In the genomic region with DNA sequence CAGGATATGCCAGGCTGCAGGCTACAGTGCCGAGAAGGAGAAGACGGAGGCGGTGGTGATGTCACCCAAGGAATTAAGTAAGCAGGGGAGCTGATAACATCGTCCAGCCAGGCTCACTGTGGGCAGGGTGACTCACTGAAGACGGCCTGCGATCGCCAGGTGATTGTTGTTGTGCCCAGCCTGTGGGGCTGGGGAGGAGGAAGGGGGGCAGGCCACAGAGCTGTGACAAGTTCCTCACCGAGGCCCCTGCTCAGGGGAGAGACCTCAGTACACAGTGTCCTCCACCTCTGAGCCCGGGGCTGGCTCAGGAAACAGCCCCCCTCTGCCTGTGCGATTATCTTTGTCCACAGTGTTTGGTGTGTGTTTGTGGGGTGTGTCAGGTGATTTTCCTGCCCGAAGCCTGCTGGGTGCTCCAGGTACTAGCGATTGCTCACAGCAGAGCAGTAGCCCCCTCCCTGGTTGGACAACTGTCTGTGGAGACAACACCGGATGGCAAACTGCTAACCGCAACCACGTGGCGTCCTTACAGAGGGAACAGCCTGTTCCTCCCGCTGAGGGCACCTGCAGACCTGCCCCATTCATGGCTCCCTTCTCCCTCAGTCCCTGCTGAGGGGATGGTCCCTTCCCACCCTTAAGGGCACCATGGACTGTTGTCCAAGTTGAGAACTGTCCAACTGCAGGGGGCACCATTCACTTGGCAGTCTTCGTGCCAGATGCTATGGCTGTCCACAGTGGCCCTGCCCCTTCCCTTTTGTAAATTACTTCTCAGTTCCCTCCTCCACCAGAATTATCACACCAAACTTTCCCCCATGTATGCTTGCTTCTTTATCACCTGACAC, we compare ENCODE assay signal across 1 cellular context.
TF ChIP-seq lines count a peak whose summit lies in the region.

No MANE protein-coding gene starts in this region.

TF ChIP-seq in HepG2, 621 proteins besides CTCF, POLR2A, EP300 and RAD21 (continued from another document and continues in another):
- TF ChIP-seq, protein P1, sequence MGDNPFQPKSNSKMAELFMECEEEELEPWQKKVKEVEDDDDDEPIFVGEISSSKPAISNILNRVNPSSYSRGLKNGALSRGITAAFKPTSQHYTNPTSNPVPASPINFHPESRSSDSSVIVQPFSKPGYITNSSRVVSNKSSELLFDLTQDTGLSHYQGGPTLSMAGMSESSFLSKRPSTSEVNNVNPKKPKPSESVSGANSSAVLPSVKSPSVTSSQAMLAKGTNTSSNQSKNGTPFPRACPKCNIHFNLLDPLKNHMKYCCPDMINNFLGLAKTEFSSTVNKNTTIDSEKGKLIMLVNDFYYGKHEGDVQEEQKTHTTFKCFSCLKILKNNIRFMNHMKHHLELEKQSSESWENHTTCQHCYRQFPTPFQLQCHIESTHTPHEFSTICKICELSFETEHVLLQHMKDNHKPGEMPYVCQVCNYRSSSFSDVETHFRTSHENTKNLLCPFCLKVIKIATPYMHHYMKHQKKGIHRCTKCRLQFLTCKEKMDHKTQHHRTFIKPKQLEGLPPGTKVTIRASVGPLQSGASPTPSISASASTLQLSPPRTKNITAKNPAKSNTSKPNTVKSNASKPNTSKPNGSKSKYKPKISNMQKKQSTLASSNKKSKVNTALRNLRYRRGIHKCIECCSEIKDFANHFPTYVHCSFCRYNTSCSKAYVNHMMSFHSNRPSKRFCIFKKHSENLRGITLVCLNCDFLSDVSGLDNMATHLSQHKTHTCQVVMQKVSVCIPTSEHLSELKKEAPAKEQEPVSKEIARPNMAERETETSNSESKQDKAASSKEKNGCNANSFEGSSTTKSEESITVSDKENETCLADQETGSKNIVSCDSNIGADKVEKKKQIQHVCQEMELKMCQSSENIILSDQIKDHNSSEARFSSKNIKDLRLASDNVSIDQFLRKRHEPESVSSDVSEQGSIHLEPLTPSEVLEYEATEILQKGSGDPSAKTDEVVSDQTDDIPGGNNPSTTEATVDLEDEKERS (CRISPR knock-in tag; IDR thresholded peaks at IDR 0.05): no peak
- TF ChIP-seq ZNF143 (CRISPR knock-in tag; IDR thresholded peaks at IDR 0.05) (0 out of 2 replicates have a peak, but pooled peaks have one; percentile 57), KDM1A (CRISPR knock-in tag; IDR thresholded peaks at IDR 0.05) (peak; percentile 82; the same call in 1 of the 2 replicates), ZSCAN25 (CRISPR knock-in tag; IDR thresholded peaks at IDR 0.05) (peak; percentile 89), HOXA3 (CRISPR knock-in tag; IDR thresholded peaks at IDR 0.05) (peak; percentile 72), ZBTB7B (CRISPR knock-in tag; IDR thresholded peaks at IDR 0.05) (peak; percentile 90), ZNF34 (CRISPR knock-in tag; IDR thresholded peaks at IDR 0.05; ENCODE audit: borderline replicate concordance) (0 out of 2 replicates have a peak, but pooled peaks have one; percentile 3), PITX1 (CRISPR knock-in tag; IDR thresholded peaks at IDR 0.05) (peak; percentile 59; the same call in 1 of the 2 replicates), FOXC1 (CRISPR knock-in tag; IDR thresholded peaks at IDR 0.05; ENCODE audit: borderline replicate concordance) (no peak; the same call in 1 of the 2 replicates), NONO (IDR thresholded peaks at IDR 0.05) (no peak), NONO (CRISPR knock-in tag; conservative IDR thresholded peaks at IDR 0.05) (peak; percentile 84; the same call in 1 of the 2 replicates), PLRG1 (conservative IDR thresholded peaks at IDR 0.05) (no peak), ZNF224 (CRISPR knock-in tag; IDR thresholded peaks at IDR 0.05) (no peak), PAX8 (CRISPR knock-in tag; IDR thresholded peaks at IDR 0.05; ENCODE audit: borderline replicate concordance) (no peak), GTF2F1 (IDR thresholded peaks at IDR 0.05; ENCODE audit: low read length) (no peak), ZNF20 (CRISPR knock-in tag; IDR thresholded peaks at IDR 0.05) (no peak)
- TF ChIP-seq, protein P2, sequence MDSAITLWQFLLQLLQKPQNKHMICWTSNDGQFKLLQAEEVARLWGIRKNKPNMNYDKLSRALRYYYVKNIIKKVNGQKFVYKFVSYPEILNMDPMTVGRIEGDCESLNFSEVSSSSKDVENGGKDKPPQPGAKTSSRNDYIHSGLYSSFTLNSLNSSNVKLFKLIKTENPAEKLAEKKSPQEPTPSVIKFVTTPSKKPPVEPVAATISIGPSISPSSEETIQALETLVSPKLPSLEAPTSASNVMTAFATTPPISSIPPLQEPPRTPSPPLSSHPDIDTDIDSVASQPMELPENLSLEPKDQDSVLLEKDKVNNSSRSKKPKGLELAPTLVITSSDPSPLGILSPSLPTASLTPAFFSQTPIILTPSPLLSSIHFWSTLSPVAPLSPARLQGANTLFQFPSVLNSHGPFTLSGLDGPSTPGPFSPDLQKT (CRISPR knock-in tag; IDR thresholded peaks at IDR 0.05; ENCODE audit: borderline replicate concordance): no peak
- TF ChIP-seq, protein P3, sequence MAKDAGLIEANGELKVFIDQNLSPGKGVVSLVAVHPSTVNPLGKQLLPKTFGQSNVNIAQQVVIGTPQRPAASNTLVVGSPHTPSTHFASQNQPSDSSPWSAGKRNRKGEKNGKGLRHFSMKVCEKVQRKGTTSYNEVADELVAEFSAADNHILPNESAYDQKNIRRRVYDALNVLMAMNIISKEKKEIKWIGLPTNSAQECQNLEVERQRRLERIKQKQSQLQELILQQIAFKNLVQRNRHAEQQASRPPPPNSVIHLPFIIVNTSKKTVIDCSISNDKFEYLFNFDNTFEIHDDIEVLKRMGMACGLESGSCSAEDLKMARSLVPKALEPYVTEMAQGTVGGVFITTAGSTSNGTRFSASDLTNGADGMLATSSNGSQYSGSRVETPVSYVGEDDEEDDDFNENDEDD (CRISPR knock-in tag; IDR thresholded peaks at IDR 0.05; ENCODE audit: borderline replicate concordance): peak; percentile 68; the same call in 1 of the 2 replicates
- TF ChIP-seq, protein P4, sequence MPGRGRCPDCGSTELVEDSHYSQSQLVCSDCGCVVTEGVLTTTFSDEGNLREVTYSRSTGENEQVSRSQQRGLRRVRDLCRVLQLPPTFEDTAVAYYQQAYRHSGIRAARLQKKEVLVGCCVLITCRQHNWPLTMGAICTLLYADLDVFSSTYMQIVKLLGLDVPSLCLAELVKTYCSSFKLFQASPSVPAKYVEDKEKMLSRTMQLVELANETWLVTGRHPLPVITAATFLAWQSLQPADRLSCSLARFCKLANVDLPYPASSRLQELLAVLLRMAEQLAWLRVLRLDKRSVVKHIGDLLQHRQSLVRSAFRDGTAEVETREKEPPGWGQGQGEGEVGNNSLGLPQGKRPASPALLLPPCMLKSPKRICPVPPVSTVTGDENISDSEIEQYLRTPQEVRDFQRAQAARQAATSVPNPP (CRISPR knock-in tag; IDR thresholded peaks at IDR 0.05): no peak
- TF ChIP-seq, protein P5, sequence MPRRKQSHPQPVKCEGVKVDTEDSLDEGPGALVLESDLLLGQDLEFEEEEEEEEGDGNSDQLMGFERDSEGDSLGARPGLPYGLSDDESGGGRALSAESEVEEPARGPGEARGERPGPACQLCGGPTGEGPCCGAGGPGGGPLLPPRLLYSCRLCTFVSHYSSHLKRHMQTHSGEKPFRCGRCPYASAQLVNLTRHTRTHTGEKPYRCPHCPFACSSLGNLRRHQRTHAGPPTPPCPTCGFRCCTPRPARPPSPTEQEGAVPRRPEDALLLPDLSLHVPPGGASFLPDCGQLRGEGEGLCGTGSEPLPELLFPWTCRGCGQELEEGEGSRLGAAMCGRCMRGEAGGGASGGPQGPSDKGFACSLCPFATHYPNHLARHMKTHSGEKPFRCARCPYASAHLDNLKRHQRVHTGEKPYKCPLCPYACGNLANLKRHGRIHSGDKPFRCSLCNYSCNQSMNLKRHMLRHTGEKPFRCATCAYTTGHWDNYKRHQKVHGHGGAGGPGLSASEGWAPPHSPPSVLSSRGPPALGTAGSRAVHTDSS (CRISPR knock-in tag; conservative IDR thresholded peaks at IDR 0.05): no peak; the same call in 1 of the 2 replicates
- TF ChIP-seq, protein P6, sequence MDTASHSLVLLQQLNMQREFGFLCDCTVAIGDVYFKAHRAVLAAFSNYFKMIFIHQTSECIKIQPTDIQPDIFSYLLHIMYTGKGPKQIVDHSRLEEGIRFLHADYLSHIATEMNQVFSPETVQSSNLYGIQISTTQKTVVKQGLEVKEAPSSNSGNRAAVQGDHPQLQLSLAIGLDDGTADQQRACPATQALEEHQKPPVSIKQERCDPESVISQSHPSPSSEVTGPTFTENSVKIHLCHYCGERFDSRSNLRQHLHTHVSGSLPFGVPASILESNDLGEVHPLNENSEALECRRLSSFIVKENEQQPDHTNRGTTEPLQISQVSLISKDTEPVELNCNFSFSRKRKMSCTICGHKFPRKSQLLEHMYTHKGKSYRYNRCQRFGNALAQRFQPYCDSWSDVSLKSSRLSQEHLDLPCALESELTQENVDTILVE (CRISPR knock-in tag; IDR thresholded peaks at IDR 0.05): peak; percentile 31; the same call in 1 of the 2 replicates
- TF ChIP-seq, protein P7, sequence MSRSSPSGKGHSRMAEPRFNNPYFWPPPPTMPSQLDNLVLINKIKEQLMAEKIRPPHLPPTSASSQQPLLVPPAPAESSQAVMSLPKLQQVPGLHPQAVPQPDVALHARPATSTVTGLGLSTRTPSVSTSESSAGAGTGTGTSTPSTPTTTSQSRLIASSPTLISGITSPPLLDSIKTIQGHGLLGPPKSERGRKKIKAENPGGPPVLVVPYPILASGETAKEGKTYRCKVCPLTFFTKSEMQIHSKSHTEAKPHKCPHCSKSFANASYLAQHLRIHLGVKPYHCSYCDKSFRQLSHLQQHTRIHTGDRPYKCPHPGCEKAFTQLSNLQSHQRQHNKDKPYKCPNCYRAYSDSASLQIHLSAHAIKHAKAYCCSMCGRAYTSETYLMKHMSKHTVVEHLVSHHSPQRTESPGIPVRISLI (CRISPR knock-in tag; IDR thresholded peaks at IDR 0.05; ENCODE audit: borderline replicate concordance): peak; percentile 44; the same call in 1 of the 2 replicates
- TF ChIP-seq, protein P8, sequence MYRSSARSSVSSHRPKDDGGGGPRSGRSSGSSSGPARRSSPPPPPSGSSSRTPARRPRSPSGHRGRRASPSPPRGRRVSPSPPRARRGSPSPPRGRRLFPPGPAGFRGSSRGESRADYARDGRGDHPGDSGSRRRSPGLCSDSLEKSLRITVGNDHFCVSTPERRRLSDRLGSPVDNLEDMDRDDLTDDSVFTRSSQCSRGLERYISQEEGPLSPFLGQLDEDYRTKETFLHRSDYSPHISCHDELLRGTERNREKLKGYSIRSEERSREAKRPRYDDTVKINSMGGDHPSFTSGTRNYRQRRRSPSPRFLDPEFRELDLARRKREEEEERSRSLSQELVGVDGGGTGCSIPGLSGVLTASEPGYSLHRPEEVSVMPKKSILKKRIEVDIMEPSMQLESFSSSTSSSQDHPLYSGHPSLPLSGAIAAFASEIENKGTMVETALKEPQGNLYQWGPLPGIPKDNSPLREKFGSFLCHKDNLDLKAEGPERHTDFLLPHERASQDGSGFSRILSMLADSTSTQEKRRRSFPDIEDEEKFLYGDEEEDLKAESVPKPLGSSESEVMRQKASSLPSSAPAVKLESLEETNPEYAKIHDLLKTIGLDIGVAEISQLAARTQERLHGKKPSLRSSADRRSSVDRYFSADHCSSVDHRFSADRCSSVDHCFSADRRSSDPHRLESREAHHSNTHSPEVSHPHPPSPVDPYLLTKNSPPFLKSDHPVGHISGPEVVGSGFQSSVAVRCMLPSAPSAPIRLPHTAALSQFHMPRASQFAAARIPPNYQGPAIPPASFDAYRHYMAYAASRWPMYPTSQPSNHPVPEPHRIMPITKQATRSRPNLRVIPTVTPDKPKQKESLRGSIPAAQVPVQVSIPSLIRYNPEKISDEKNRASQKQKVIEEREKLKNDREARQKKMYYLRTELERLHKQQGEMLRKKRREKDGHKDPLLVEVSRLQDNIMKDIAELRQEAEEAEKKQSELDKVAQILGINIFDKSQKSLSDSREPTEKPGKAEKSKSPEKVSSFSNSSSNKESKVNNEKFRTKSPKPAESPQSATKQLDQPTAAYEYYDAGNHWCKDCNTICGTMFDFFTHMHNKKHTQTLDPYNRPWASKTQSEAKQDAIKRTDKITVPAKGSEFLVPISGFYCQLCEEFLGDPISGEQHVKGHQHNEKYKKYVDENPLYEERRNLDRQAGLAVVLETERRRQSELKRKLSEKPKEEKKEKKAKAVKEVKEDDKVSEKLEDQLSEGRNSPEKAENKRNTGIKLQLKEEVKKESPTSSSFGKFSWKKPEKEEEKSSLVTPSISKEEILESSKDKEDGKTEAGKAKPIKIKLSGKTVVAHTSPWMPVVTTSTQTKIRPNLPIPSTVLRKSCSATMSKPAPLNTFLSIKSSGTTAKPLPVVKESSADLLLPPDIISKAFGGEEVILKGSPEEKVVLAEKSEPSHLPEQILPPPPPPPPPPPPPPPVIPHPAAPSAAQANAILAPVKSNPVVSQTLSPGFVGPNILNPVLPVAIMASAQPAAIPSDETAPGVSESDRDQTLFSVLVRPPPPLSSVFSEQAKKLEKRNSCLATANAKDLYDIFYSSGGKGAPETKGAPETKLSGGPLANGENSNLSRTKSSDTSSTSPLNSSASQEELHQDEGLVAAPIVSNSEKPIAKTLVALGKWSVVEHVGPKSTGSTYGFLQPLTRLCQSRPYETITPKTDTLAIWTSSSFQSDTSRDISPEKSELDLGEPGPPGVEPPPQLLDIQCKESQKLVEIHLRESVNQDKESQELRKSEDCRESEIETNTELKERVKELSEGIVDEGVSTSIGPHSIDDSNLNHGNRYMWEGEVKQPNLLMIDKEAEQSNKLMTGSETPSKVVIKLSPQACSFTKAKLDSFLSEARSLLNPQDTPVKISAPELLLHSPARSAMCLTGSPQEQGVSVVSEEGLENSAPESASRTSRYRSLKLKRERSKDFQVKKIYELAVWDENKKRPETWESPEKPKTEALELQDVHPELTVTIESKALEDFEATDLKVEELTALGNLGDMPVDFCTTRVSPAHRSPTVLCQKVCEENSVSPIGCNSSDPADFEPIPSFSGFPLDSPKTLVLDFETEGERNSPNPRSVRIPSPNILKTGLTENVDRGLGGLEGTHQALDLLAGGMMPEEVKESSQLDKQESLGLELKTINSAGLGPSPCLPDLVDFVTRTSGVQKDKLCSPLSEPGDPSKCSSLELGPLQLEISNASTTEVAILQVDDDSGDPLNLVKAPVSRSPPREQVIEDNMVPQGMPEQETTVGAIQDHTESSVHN (CRISPR knock-in tag; IDR thresholded peaks at IDR 0.05): peak; percentile 63; the same call in 1 of the 2 replicates
- TF ChIP-seq, protein P9, sequence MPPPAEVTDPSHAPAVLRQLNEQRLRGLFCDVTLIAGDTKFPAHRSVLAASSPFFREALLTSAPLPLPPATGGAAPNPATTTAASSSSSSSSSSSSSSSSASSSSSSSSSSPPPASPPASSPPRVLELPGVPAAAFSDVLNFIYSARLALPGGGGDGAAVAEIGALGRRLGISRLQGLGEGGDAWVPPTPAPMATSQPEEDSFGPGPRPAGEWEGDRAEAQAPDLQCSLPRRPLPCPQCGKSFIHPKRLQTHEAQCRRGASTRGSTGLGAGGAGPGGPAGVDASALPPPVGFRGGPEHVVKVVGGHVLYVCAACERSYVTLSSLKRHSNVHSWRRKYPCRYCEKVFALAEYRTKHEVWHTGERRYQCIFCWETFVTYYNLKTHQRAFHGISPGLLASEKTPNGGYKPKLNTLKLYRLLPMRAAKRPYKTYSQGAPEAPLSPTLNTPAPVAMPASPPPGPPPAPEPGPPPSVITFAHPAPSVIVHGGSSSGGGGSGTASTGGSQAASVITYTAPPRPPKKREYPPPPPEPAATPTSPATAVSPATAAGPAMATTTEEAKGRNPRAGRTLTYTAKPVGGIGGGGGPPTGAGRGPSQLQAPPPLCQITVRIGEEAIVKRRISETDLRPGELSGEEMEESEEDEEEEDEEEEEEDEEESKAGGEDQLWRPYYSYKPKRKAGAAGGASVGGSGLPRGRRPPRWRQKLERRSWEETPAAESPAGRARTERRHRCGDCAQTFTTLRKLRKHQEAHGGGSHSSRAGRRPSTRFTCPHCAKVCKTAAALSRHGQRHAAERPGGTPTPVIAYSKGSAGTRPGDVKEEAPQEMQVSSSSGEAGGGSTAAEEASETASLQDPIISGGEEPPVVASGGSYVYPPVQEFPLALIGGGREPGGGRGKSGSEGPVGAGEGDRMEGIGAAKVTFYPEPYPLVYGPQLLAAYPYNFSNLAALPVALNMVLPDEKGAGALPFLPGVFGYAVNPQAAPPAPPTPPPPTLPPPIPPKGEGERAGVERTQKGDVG (CRISPR knock-in tag; IDR thresholded peaks at IDR 0.05; ENCODE audit: borderline replicate concordance): peak; percentile 84; the same call in 1 of the 2 replicates
